ENCODE assay signal across 26 cellular contexts in genomic region chr2:96949701-96950350, GRCh38. TPM values are rescaled to one million over a fixed set of nuclear protein-coding genes. Genes with fewer than 3 reads are reported as not detected.
DNase-seq lines count a peak whose midpoint lies in the region; ATAC-seq, FAIRE-seq and TF ChIP-seq lines count a peak whose summit lies in the region.
"Had no signal": no experiment of that assay in that cellular context is flagged by ENCODE, and none has a peak within 500 bp of the region (broad histone marks: within the 10 kb centered on the region; RNA-seq: fewer than 3 reads in every experiment).

No MANE protein-coding gene starts in this region.

- no peak for TF ChIP-seq POLR2A in GM12892 (IDR thresholded peaks at IDR 0.05; ENCODE audit: low read depth, low read length)

- FAIRE-seq in urothelium cell line (lab: Jason Lieb, UNC) (peak; percentile 50), GM12892 (lab: Jason Lieb, UNC) (no peak)
- FAIRE-seq: endometrium had no signal

- ATAC-seq in Right ventricle myocardium inferior: no peak
- ATAC-seq in left cardiac atrium: no peak
- ATAC-seq in GM21515 (IDR thresholded peaks at IDR 0.05; ENCODE audit: unreplicated experiment): no peak
- ATAC-seq: naive thymus-derived CD4-positive, alpha-beta T cell; right lobe of liver; stimulated activated naive CD8-positive, alpha-beta T cell treated with anti-CD3 and anti-CD28 coated beads, Interleukin-15, Interleukin-2, amounts not matched to agents 100 U/mL and 50 U/mL, for 24 hours; T-cell had no signal

- TF ChIP-seq CTCF in foreskin fibroblast (IDR thresholded peaks at IDR 0.05; ENCODE audit: low read depth, low read length): no peak

- intact Hi-C loops in Right ventricle myocardium inferior (cut with DNase I): loop anchor here (5.0 kb wide), 2 partner anchors 43 to 133 kb away; partner anchors contain the start of gene CNNM3
- intact Hi-C loops in left cardiac atrium (cut with DNase I): loop anchor here (2.0 to 5.0 kb wide), 3 partner anchors 41 to 93 kb away; partner anchors contain the start of gene ANKRD39 (in 2 of the 2)
- intact Hi-C loops in posterior cingulate gyrus (cut with DNase I): no loop called here

- H3K4me3 ChIP-seq in foreskin fibroblast (ENCODE audit: low read depth in 1 of 2, low read length in 2 of 2): no peak overlapping the region
- H3K4me3 ChIP-seq: adrenal gland, GM23248, right lobe of liver, SJSA1, upper lobe of left lung had no signal

- DNase-seq in Right ventricle myocardium inferior (ENCODE audit: missing footprints) (peak; percentile 52), left cardiac atrium (no peak), inferior parietal cortex (ENCODE audit: extremely low spot score) (peak; percentile 68), posterior cingulate gyrus (peak; percentile 52 to 96 (median 80)), urothelium cell line (ENCODE audit: low spot score) (no peak), GM12892 (ENCODE audit: insufficient read length) (no peak), foreskin fibroblast (no peak)
- DNase-seq: activated CD4-positive, alpha-beta T cell treated with anti-CD3 and anti-CD28 coated beads for 1 hour; activated T-cell treated with anti-CD3 and anti-CD28 coated beads, Interleukin-2, amount 50 U/mL, for 1 hour; adrenal gland; GM23248; naive thymus-derived CD4-positive, alpha-beta T cell; NCI-H1436 treated with DMSO at 0.1 percent for 48 hours; NK-92 treated with Interleukin-12 subunit alpha and Interleukin-12 subunit beta, amount 100 ng/mL, for 24 hours; stimulated activated naive CD8-positive, alpha-beta T cell treated with anti-CD3 and anti-CD28 coated beads, Interleukin-15, Interleukin-2, amounts not matched to agents 100 U/mL and 50 U/mL, for 24 hours; T-cell; upper lobe of left lung had no signal

RNA-seq across cellular contexts. Expression of gene FAM178B, which starts 36.6 kb away (rescaled TPM):
- total RNA-seq in Right ventricle myocardium inferior (not detected), left cardiac atrium (under 1 TPM in 1 of 2 donors, not detected in 1; 0.44 TPM)
- not detected for polyA plus RNA-seq in GM12892 (2012; ENCODE audit: missing spikeins)
- total RNA-seq: bronchial epithelial cell, glomerular endothelial cell, GM23248, HT1080, NCI-H460, osteocyte, SJSA1 had no signal

Comparison
In these comparisons a context has a peak if more than half of its experiments do, and no peak if none do; other contexts are left out.
1. DNase-seq: peak in Right ventricle myocardium inferior (single experiment), inferior parietal cortex (single experiment) and posterior cingulate gyrus (10 of 10); none in left cardiac atrium (single experiment), urothelium cell line (single experiment), GM12892 (single experiment) and foreskin fibroblast (0 of 2).